Comparison of ENCODE assay signal across 14 cellular contexts in genomic region chr19:47417107-47417745, GRCh38. TPM values are rescaled to one million over a fixed set of nuclear protein-coding genes. Genes with fewer than 3 reads are reported as not detected.
DNase-seq lines count a peak whose midpoint lies in the region; ATAC-seq and TF ChIP-seq lines count a peak whose summit lies in the region.
"Had no signal": no experiment of that assay in that cellular context is flagged by ENCODE, and none has a peak within 500 bp of the region (broad histone marks: within the 10 kb centered on the region; RNA-seq: fewer than 3 reads in every experiment).

No MANE protein-coding gene starts in this region.

- ATAC-seq in GM18861 (IDR thresholded peaks at IDR 0.05; ENCODE audit: unreplicated experiment) = no peak
- ATAC-seq in left lobe of liver = no peak
- ATAC-seq: PC-3; stimulated activated naive CD8-positive, alpha-beta T cell treated with anti-CD3 and anti-CD28 coated beads, Interleukin-15, Interleukin-2, amounts not matched to agents 100 U/mL and 50 U/mL, for 24 hours had no signal

- TF ChIP-seq CTCF in AG10803 (conservative IDR thresholded peaks at IDR 0.05; ENCODE audit: low read length) (no peak), fibroblast of the aortic adventitia (IDR thresholded peaks at IDR 0.05; ENCODE audit: insufficient read depth, low read length) (no peak), nephron (IDR thresholded peaks at IDR 0.05; ENCODE audit: unreplicated experiment in 3 of 3) (no peak)

- H3K4me1 Mint-ChIP-seq in nephron = peaks cover 36% of the 10 kb centered on the region

- DNase-seq in AG10803 (ENCODE audit: low read depth) = no peak
- DNase-seq in fibroblast of the aortic adventitia (ENCODE audit: low read depth) = no peak
- DNase-seq in stimulated activated CD4-positive, alpha-beta T cell treated with anti-CD3 and anti-CD28 coated beads, Interleukin-4, amount 100 ng/mL, for 24 hours = no peak
- no peak for DNase-seq in left lobe of liver (ENCODE audit: low spot score)
- no peak for DNase-seq in NK-92 treated with Interleukin-12 subunit alpha and Interleukin-12 subunit beta, amount 100 ng/mL, for 24 hours (lab: John Stamatoyannopoulos, UW)
- DNase-seq: activated CD4-positive, alpha-beta T cell treated with anti-CD3 and anti-CD28 coated beads, Interleukin-2, amount 10 ng/mL, durations not matched to agents 7 days and 5 days; effector CD8-positive, alpha-beta T cell; PC-3; stimulated activated naive CD8-positive, alpha-beta T cell treated with anti-CD3 and anti-CD28 coated beads, Interleukin-15, Interleukin-2, amounts not matched to agents 100 U/mL and 50 U/mL, for 24 hours had no signal

- peak overlapping the region; percentile 84 to 92 (median 85) for H3K4me3 Mint-ChIP-seq in nephron
- H3K4me3 Mint-ChIP-seq: activated CD4-positive, alpha-beta T cell treated with anti-CD3 and anti-CD28 coated beads, Interleukin-2, amount 10 ng/mL, durations not matched to agents 7 days and 5 days had no signal

- H3K36me3 Mint-ChIP-seq in nephron (ENCODE audit: low read depth) = peaks cover 21% of the 10 kb centered on the region

- no peak overlapping the region for H3K27ac ChIP-seq in HUES6 (ENCODE audit: low read depth, low read length)
- H3K27ac ChIP-seq: ascending aorta had no signal

- peak overlapping the region; percentile 8 to 58 (median 58) for H3K27ac Mint-ChIP-seq in nephron

- H3K27me3 ChIP-seq in HUES6 (ENCODE audit: control insufficient read depth, insufficient read depth, low read length) = peaks cover 56% of the 10 kb centered on the region

- H3K36me3 ChIP-seq in HUES6 (ENCODE audit: control insufficient read depth, insufficient read depth, low read length) = peaks cover 24% of the 10 kb centered on the region
- H3K36me3 ChIP-seq: ascending aorta had no signal

- H3K4me3 ChIP-seq in AG10803 (ENCODE audit: low read length) (peak overlapping the region; percentile 80), HUES6 (ENCODE audit: low read depth, low read length) (peak overlapping the region; percentile 76), fibroblast of the aortic adventitia (ENCODE audit: low read depth, low read length) (peak overlapping the region; percentile 70)
- H3K4me3 ChIP-seq: lung had no signal

- H3K4me1 ChIP-seq in HUES6 (ENCODE audit: control insufficient read depth, insufficient read depth, low read length) = peaks cover 31% of the 10 kb centered on the region

- peaks cover 59% of the 10 kb centered on the region for H3K27me3 Mint-ChIP-seq in nephron (ENCODE audit: low read depth)

- no peak overlapping the region for H3K9ac ChIP-seq in HUES6 (ENCODE audit: low read length)

- no peaks in the 10 kb centered on the region for H3K9me3 ChIP-seq in HUES6 (ENCODE audit: control insufficient read depth, insufficient read depth, low read depth, low read length)
- H3K9me3 ChIP-seq: ascending aorta had no signal

- H3K9me3 Mint-ChIP-seq in nephron = no peaks in the 10 kb centered on the region
- H3K9me3 Mint-ChIP-seq: activated CD4-positive, alpha-beta T cell treated with anti-CD3 and anti-CD28 coated beads, Interleukin-2, amount 10 ng/mL, durations not matched to agents 7 days and 5 days had no signal

RNA-seq across cellular contexts. Expression of gene MEIS3, which starts 2.1 kb away (rescaled TPM):
- total RNA-seq in fibroblast of the aortic adventitia (ENCODE audit: low replicate concordance) = 14.5 and 33.9 TPM in 2 replicates
- total RNA-seq in left lobe of liver = 1.0 TPM
- total RNA-seq: activated CD4-positive, alpha-beta T cell treated with anti-CD3 and anti-CD28 coated beads, Interleukin-2, amount 10 ng/mL, durations not matched to agents 7 days and 5 days had no signal

RNA-seq across cellular contexts. Expression of gene SLC8A2, which starts 54.5 kb away (rescaled TPM):
- not detected in 2 replicates for total RNA-seq in fibroblast of the aortic adventitia (ENCODE audit: low replicate concordance)
- 0.10 TPM for total RNA-seq in left lobe of liver
- total RNA-seq: activated CD4-positive, alpha-beta T cell treated with anti-CD3 and anti-CD28 coated beads, Interleukin-2, amount 10 ng/mL, durations not matched to agents 7 days and 5 days; ascending aorta had no signal
